14 cellular contexts compared by ENCODE assay signal in the genomic region with DNA sequence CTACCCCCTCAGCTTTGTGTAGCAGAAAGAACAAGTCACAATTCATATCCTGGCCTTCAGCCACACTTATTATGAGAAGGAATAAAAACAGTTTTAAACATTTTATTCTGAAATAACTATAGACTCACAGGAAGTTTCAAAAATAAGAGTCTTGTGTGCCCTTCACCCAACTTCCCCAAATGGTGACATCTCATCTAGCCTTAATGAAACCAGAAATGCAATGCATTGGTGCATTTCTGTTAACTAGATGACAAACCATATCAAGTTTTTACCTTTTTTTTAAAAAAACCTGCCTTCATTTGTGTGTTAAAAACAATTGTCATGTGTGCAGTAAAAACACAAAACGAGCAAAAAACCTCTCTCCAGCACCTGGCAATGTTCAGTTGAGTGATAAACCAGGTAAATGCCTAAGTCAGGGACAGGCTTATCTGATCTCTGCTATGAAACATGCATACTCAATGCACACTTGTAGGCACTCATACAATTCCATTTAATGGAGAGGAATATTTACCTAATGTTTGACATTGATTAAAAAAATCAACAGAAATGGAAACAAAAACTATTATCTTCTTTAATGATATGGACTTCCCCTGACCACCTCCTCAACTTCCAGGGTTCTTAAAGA. TPM values are rescaled to one million over a fixed set of nuclear protein-coding genes. Genes with fewer than 3 reads are reported as not detected.
"Had no signal": no experiment of that assay in that cellular context is flagged by ENCODE, and none has a peak within 500 bp of the region (broad histone marks: within the 10 kb centered on the region; RNA-seq: fewer than 3 reads in every experiment).

No MANE protein-coding gene starts in this region.

- H3K27ac Mint-ChIP-seq: activated CD4-positive, alpha-beta memory T cell treated with anti-CD3 and anti-CD28 coated beads for 36 hours; activated naive CD8-positive, alpha-beta T cell; stimulated activated naive CD8-positive, alpha-beta T cell treated with anti-CD3 and anti-CD28 coated beads, Interleukin-15, Interleukin-2, amounts not matched to agents 100 ng/mL and 50 ng/mL, for 24 hours had no signal

- DNase-seq: activated CD4-positive, alpha-beta memory T cell treated with anti-CD3 and anti-CD28 coated beads for 36 hours; activated CD4-positive, CD25-positive, alpha-beta regulatory T cell treated with anti-CD3 and anti-CD28 coated beads, Interleukin-2, amount 50 U/mL, for 72 hours; activated gamma-delta T cell; activated T-cell treated with anti-CD3 and anti-CD28 coated beads, Interleukin-2, amount 50 U/mL, for 48 hours; mesenchymal stem cell; ovary; stimulated activated CD4-positive, alpha-beta T cell treated with anti-CD3 and anti-CD28 coated beads, Interleukin-4, amount 100 ng/mL, for 1 hour; stimulated activated CD8-positive, alpha-beta memory T cell treated with anti-CD3 and anti-CD28 coated beads, Interleukin-4, amount 100 ng/mL, for 48 hours; thyroid gland had no signal

- H3K27me3 Mint-ChIP-seq: activated CD4-positive, alpha-beta memory T cell treated with anti-CD3 and anti-CD28 coated beads for 36 hours; activated naive CD8-positive, alpha-beta T cell; stimulated activated naive CD8-positive, alpha-beta T cell treated with anti-CD3 and anti-CD28 coated beads, Interleukin-15, Interleukin-2, amounts not matched to agents 100 ng/mL and 50 ng/mL, for 24 hours had no signal

- H3K4me3 Mint-ChIP-seq: activated CD4-positive, alpha-beta memory T cell treated with anti-CD3 and anti-CD28 coated beads for 36 hours; activated naive CD8-positive, alpha-beta T cell; stimulated activated naive CD8-positive, alpha-beta T cell treated with anti-CD3 and anti-CD28 coated beads, Interleukin-15, Interleukin-2, amounts not matched to agents 100 ng/mL and 50 ng/mL, for 24 hours had no signal

- H3K36me3 Mint-ChIP-seq: activated CD4-positive, alpha-beta memory T cell treated with anti-CD3 and anti-CD28 coated beads for 36 hours had no signal

- H3K9me3 Mint-ChIP-seq: activated CD4-positive, alpha-beta memory T cell treated with anti-CD3 and anti-CD28 coated beads for 36 hours had no signal

- ATAC-seq: left lobe of liver had no signal

RNA-seq across cellular contexts. Expression of a gene that starts 57.7 kb away (rescaled TPM):
- total RNA-seq: T-helper 2 cell treated with Interferon-gamma antibody and Interleukin-4, amounts not matched to agents 100 ng/mL and 5 ng/mL, for 36 hours; vagina had no signal
